ENCODE assay signal across 35 cellular contexts in genomic region chr11:44876194-44876723, GRCh38.
"Had no signal": no experiment of that assay in that cellular context is flagged by ENCODE, and none has a peak within 500 bp of the region (broad histone marks: within the 10 kb centered on the region; RNA-seq: fewer than 3 reads in every experiment).

No MANE protein-coding gene starts in this region.

- H3K4me3 Mint-ChIP-seq: activated CD4-positive, alpha-beta memory T cell treated with anti-CD3 and anti-CD28 coated beads, Interleukin-2, amount 10 ng/mL, durations not matched to agents 7 days and 5 days; activated CD8-positive, alpha-beta memory T cell treated with anti-CD3 and anti-CD28 coated beads, Interleukin-2, amount 10 ng/mL, durations not matched to agents 7 days and 5 days; activated naive CD8-positive, alpha-beta T cell treated with anti-CD3 and anti-CD28 coated beads for 36 hours; T-cell had no signal

- DNase-seq: activated CD4-positive, alpha-beta memory T cell treated with anti-CD3 and anti-CD28 coated beads, Interleukin-2, amount 10 ng/mL, durations not matched to agents 7 days and 5 days; activated CD4-positive, alpha-beta T cell treated with anti-CD3 and anti-CD28 coated beads for 1 hour; activated CD4-positive, alpha-beta T cell treated with anti-CD3 and anti-CD28 coated beads for 48 hours; activated CD4-positive, CD25-positive, alpha-beta regulatory T cell; activated CD8-positive, alpha-beta memory T cell treated with anti-CD3 and anti-CD28 coated beads for 24 hours; activated CD8-positive, alpha-beta memory T cell treated with anti-CD3 and anti-CD28 coated beads, Interleukin-2, amount 10 ng/mL, durations not matched to agents 7 days and 5 days; activated CD8-positive, alpha-beta memory T cell treated with anti-CD3 and anti-CD28 coated beads, Interleukin-2, amount 50 U/mL, for 48 hours; activated effector memory CD4-positive, alpha-beta T cell treated with Interleukin-2 at 50 U/mL for 16 hours; activated naive CD4-positive, alpha-beta T cell; activated naive CD4-positive, alpha-beta T cell treated with anti-CD3 and anti-CD28 coated beads, Interleukin-2, amount 50 U/mL, for 16 hours; activated naive CD8-positive, alpha-beta T cell treated with anti-CD3 and anti-CD28 coated beads for 36 hours; activated T-cell treated with anti-CD3 and anti-CD28 coated beads, Interleukin-2, amount 50 U/mL, for 48 hours; amniotic stem cell; aorta; brain microvascular endothelial cell; central memory CD4-positive, alpha-beta T cell; Karpas-422; NCI-H1105; NCI-H1436; NCI-H1694; NCI-H1930; NCI-H2081 treated with DMSO at 0.1 percent for 48 hours; NCI-H226; NCI-H446 treated with DMSO at 0.1 percent for 48 hours; NCI-H524; NCI-H69; NCI-H82; SHP77; SJCRH30; T-cell; T-helper 2 cell; T-helper 9 cell; WERI-Rb-1 had no signal

- H3K4me3 ChIP-seq: SJCRH30, SK-N-MC had no signal

- H3K27me3 ChIP-seq: SJCRH30 had no signal

- H3K36me3 Mint-ChIP-seq: activated CD8-positive, alpha-beta memory T cell treated with anti-CD3 and anti-CD28 coated beads, Interleukin-2, amount 10 ng/mL, durations not matched to agents 7 days and 5 days; activated naive CD8-positive, alpha-beta T cell treated with anti-CD3 and anti-CD28 coated beads for 36 hours had no signal

- ATAC-seq: activated CD8-positive, alpha-beta memory T cell treated with anti-CD3 and anti-CD28 coated beads, Interleukin-2, amount 10 ng/mL, durations not matched to agents 7 days and 5 days; Panc1; T-cell had no signal

- H3K9me3 ChIP-seq: SJCRH30 had no signal

- H3K9me3 Mint-ChIP-seq: activated naive CD8-positive, alpha-beta T cell treated with anti-CD3 and anti-CD28 coated beads for 36 hours had no signal

- H3K27ac ChIP-seq: brain microvascular endothelial cell, SJCRH30, SK-N-MC had no signal

- H3K4me1 Mint-ChIP-seq: activated CD4-positive, alpha-beta memory T cell treated with anti-CD3 and anti-CD28 coated beads, Interleukin-2, amount 10 ng/mL, durations not matched to agents 7 days and 5 days; activated CD8-positive, alpha-beta memory T cell treated with anti-CD3 and anti-CD28 coated beads, Interleukin-2, amount 10 ng/mL, durations not matched to agents 7 days and 5 days; activated naive CD8-positive, alpha-beta T cell treated with anti-CD3 and anti-CD28 coated beads for 36 hours; T-cell had no signal

- H3K27me3 Mint-ChIP-seq: activated naive CD8-positive, alpha-beta T cell treated with anti-CD3 and anti-CD28 coated beads for 36 hours; T-cell had no signal

- H3K36me3 ChIP-seq: brain microvascular endothelial cell, SJCRH30, WERI-Rb-1 had no signal

- H3K27ac Mint-ChIP-seq: activated CD4-positive, alpha-beta memory T cell treated with anti-CD3 and anti-CD28 coated beads, Interleukin-2, amount 10 ng/mL, durations not matched to agents 7 days and 5 days; activated CD8-positive, alpha-beta memory T cell treated with anti-CD3 and anti-CD28 coated beads, Interleukin-2, amount 10 ng/mL, durations not matched to agents 7 days and 5 days; activated naive CD8-positive, alpha-beta T cell treated with anti-CD3 and anti-CD28 coated beads for 36 hours; T-cell had no signal
